ENCODE assay signal across 1 cellular context in the genomic region with DNA sequence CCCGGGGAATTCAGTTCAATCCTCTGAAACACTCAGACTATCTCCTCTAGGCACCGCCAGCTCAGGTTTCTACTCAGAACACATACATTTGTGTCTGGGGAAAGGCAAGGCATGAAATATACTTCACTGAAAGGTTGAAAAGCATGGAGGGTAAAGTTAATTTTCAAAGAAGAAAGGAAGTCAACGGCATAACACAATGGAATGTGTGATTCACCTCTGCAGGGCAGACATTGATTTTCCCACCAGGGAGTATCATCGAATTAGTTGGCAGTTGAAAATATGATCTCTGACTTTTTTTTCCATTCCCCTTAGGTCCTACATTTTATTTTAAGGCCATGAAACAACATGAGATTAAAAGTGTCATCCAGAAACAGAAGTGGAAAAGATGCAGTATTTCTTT.
TF ChIP-seq lines count a peak whose summit lies in the region.

No MANE protein-coding gene starts in this region.

TF ChIP-seq in IMR-90, 13 proteins besides CTCF, POLR2A, EP300 and RAD21:
- TF ChIP-seq MAZ (IDR thresholded peaks at IDR 0.05; ENCODE audit: borderline replicate concordance, low read depth, low read length) (no peak), NFE2L2 (IDR thresholded peaks at IDR 0.05; ENCODE audit: low read depth, low read length) (no peak)
